In the genomic region with DNA sequence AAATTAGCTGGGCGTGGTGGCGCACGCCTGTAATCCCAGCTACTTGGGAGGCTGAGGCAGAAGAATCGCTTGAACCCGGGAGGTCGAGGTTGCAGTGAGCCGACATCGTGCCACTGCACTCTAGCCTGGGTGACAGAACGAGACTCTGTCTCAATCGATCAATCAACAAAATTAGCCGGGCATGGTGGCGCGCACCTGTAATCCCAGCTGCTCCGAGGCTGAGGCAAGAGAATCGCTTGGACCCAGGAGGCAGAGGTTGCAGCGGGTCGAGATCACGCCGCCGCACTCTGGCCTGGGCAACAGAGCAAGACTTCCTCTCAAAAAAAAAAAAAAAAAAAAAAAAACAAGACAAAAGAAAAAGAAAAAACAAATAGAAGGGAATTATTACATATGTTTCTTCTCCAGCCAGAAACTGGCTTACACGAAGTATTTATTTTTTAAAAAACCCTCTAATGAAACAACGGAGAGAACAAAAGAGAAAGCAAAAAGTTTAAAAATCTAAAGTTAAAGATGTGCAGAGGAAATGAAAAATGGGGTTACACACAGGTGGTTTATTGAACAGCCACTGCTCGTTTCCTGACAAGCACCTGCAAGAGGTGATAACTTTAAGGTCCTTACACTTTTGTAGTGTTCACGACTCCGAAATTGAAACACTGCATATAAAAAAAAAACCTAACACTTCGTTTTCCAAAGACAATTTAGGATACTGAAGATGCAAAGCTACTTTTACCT, we compare ENCODE assay signal across 8 cellular contexts. TPM values are rescaled to one million over a fixed set of nuclear protein-coding genes. Genes with fewer than 3 reads are reported as not detected.
DNase-seq lines count a peak whose midpoint lies in the region; ATAC-seq and TF ChIP-seq lines count a peak whose summit lies in the region.

No MANE protein-coding gene starts in this region.

- H3K27ac ChIP-seq in Peyer's patch, result peak overlapping the region; percentile 90 to 100 (median 93)
- peak overlapping the region; percentile 69 for H3K27ac ChIP-seq in neural progenitor cell

- H2AFZ ChIP-seq in neural progenitor cell (replicated peaks), result peak overlapping the region; percentile 61

- no peak for ATAC-seq in HG02642 (IDR thresholded peaks at IDR 0.05; ENCODE audit: poor library complexity, unreplicated experiment)
- no peak for ATAC-seq in GM21717 (IDR thresholded peaks at IDR 0.05; ENCODE audit: unreplicated experiment)

- peak overlapping the region; percentile 59 for H3K9ac ChIP-seq in neural progenitor cell

- H3K36me3 ChIP-seq in Peyer's patch (peaks cover 0 to 8% (median 0%) of the 10 kb centered on the region in 3 donors), neural progenitor cell (peaks cover 4% of the 10 kb centered on the region)

- H4K20me1 ChIP-seq in neural progenitor cell (ENCODE audit: low read depth), result peaks cover 1% of the 10 kb centered on the region

- H3K27me3 Mint-ChIP-seq in neural progenitor cell (ENCODE audit: insufficient read depth, low read depth), result no peaks in the 10 kb centered on the region

- peak overlapping the region; percentile 96 for H3K4me2 ChIP-seq in neural progenitor cell

- H3K4me3 ChIP-seq in GM08714 (ENCODE audit: low read length) (peak overlapping the region; percentile 90), Peyer's patch (peak overlapping the region; percentile 83 to 99 (median 90)), neural progenitor cell (peak overlapping the region; percentile 80)

- H3K79me2 ChIP-seq in neural progenitor cell (ENCODE audit: low read depth), result peaks cover 59% of the 10 kb centered on the region

- TF ChIP-seq CTCF in Peyer's patch (IDR thresholded peaks at IDR 0.05), result no peak
- TF ChIP-seq CTCF in neural progenitor cell (IDR thresholded peaks at IDR 0.05), result no peak

- DNase-seq in Peyer's patch (peak in 2 of 3 donors; percentile 65 to 69), dermis blood vessel endothelial cell (peak; percentile 14), neural progenitor cell (ENCODE audit: low spot score) (peak; percentile 2), NCI-H82 (lab: John Stamatoyannopoulos, UW) (no peak), NOMO-1 treated with dmso at 0.1 percent for 144 hours (lab: John Stamatoyannopoulos, UW; ENCODE audit: unreplicated experiment) (no peak)

- H3F3A ChIP-seq in neural progenitor cell (ENCODE audit: low read depth), result peaks cover 40% of the 10 kb centered on the region

- H3K4me1 Mint-ChIP-seq in neural progenitor cell, result peaks cover 9% of the 10 kb centered on the region

- H3K36me3 Mint-ChIP-seq in neural progenitor cell, result peaks cover 17% of the 10 kb centered on the region

- H3K27me3 ChIP-seq in Peyer's patch (no peaks in the 10 kb centered on the region), neural progenitor cell (no peaks in the 10 kb centered on the region)

- peaks cover 10% of the 10 kb centered on the region for H3K9me3 Mint-ChIP-seq in neural progenitor cell

- H3K27ac Mint-ChIP-seq in neural progenitor cell, result no peak overlapping the region

- no peaks in the 10 kb centered on the region for H3K9me3 ChIP-seq in Peyer's patch
- H3K9me3 ChIP-seq in neural progenitor cell (ENCODE audit: low read depth), result no peaks in the 10 kb centered on the region

- H3K4me1 ChIP-seq in Peyer's patch (peaks cover 0 to 11% (median 5%) of the 10 kb centered on the region in 4 donors), neural progenitor cell (peaks cover 6% of the 10 kb centered on the region)

- peak overlapping the region; percentile 97 for H3K4me3 Mint-ChIP-seq in neural progenitor cell

- TF ChIP-seq POLR2A in Peyer's patch (IDR thresholded peaks at IDR 0.05), result no peak

RNA-seq across cellular contexts. Expression of gene SYNRG, which starts 1.4 kb away (rescaled TPM):
- 100 to 1,000 TPM in 1 of 4 donors, 10 to 100 TPM in 3; 42.5 to 102 (median 49.5) TPM for total RNA-seq in Peyer's patch
- total RNA-seq in dermis blood vessel endothelial cell, result 16.8 and 23.7 TPM in 2 replicates
- 22.4 and 26.3 TPM in 2 replicates for total RNA-seq in neural progenitor cell (ENCODE audit: low replicate concordance)

RNA-seq across cellular contexts. Expression of gene DDX52, which starts 35.4 kb away (rescaled TPM):
- total RNA-seq in Peyer's patch (10 to 100 TPM; 30.2 to 54.6 (median 43.0) TPM), dermis blood vessel endothelial cell (40.0 and 41.0 TPM in 2 replicates), neural progenitor cell (ENCODE audit: low replicate concordance) (43.5 and 55.3 TPM in 2 replicates)

Comparison
In these comparisons a context has a peak if more than half of its experiments do, and no peak if none do; other contexts are left out.
1. DNase-seq: peak in Peyer's patch (2 of 3), dermis blood vessel endothelial cell (single experiment) and neural progenitor cell (single experiment); none in NCI-H82 (single experiment) and NOMO-1 treated with dmso at 0.1 percent for 144 hours (single experiment).
2. Peak in every context shown above with its lines, with median percentiles within 50 percentile points of each other: H3K4me3 ChIP-seq.